In the genomic region with DNA sequence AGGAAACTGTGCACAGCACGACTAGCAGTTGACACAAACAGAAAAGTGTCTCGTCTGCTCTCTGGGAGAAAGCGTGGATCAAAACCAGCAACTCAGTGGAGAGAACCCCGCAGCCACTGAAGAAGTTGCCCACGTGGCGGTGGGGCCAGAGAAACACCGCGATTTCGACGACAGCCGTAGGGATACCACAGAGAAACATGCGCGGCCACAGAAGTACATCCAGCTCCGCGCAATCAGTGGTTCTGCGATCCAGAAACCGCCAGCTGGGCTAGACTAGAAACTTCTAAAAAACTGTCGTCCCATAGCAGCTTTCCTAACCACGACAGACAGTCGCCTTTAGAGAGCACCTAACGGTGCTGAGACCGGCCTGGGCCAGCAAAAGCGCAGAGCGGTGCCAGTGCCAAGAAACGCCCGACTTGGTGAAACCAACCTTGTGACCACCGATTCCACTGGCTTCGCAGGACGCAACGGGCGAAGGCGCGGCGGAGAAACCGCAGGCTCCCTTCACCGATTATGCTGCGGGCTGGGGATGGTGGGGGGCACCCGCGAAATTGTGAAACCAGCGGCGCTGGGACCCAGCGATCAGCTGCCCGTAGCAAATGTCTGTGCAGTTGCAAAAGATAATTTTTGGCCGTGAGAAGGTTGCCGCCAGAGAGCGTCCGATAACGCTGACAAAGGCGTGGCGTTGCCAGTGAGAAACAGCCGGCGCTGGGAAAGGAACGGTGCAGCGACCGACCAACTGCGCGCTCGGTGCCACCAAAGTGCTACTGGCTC, we compare ENCODE assay signal across 1 cellular context.
A peak's percentile ranks its signal among the peaks of the same experiment; 100 is the strongest.
TF ChIP-seq lines count a peak whose summit lies in the region.

No MANE protein-coding gene starts in this region.

TF ChIP-seq in K562, 482 proteins besides CTCF, POLR2A, EP300 and RAD21 (continued from another document):
- TF ChIP-seq ZNF518B (CRISPR knock-in tag; IDR thresholded peaks at IDR 0.05): no peak
- TF ChIP-seq, protein P1, sequence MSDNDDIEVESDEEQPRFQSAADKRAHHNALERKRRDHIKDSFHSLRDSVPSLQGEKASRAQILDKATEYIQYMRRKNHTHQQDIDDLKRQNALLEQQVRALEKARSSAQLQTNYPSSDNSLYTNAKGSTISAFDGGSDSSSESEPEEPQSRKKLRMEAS (CRISPR knock-in tag; IDR thresholded peaks at IDR 0.05): peak; percentile 98
- TF ChIP-seq MEF2D (tag; conservative IDR thresholded peaks at IDR 0.05; ENCODE audit: low read depth): peak; percentile 30; the same call in 1 of the 2 replicates
- no peak for TF ChIP-seq SP2 (IDR thresholded peaks at IDR 0.05; ENCODE audit: extremely low read depth, low read depth, low read length, poor library complexity, severe bottlenecking)
- peak; percentile 97 for TF ChIP-seq ZNF592 (IDR thresholded peaks at IDR 0.05)
- TF ChIP-seq RBM15 (IDR thresholded peaks at IDR 0.05; ENCODE audit: insufficient read depth, low read length): no peak
- no peak for TF ChIP-seq HDGF (IDR thresholded peaks at IDR 0.05)
- no peak for TF ChIP-seq CREBBP (IDR thresholded peaks at IDR 0.05; ENCODE audit: low read depth, low read length)
- TF ChIP-seq PREB (CRISPR knock-in tag; IDR thresholded peaks at IDR 0.05): no peak
- TF ChIP-seq, protein P2, sequence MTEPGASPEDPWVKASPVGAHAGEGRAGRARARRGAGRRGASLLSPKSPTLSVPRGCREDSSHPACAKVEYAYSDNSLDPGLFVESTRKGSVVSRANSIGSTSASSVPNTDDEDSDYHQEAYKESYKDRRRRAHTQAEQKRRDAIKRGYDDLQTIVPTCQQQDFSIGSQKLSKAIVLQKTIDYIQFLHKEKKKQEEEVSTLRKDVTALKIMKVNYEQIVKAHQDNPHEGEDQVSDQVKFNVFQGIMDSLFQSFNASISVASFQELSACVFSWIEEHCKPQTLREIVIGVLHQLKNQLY (CRISPR knock-in tag; conservative IDR thresholded peaks at IDR 0.05): peak in 1 of 2 experiments; percentile 96; a peak in 2 of 4 replicates
- peak; percentile 43 for TF ChIP-seq HDAC2 (IDR thresholded peaks at IDR 0.05)
TF ChIP-seq in K562: peak in this region for 219.
